In the genomic region with DNA sequence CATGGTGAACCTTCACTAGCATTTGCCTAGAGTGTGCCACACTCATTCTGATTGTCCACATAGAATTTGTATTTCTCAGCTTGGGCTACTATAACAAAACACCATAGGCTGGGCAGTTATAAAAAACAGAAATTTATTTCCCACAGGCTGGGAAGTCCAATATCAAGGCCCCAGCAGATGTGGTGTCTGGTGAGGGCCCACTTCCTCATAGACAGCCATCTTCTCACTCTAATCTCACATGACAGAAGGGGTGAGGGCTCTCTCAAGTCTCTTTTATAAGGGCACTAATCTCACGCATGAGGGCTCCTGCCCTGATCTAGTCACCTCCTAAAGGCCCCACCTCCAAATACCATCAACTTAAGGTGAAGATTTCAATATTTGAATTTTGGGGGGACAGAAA, we compare ENCODE assay signal across 35 cellular contexts. TPM values are rescaled to one million over a fixed set of nuclear protein-coding genes. Genes with fewer than 3 reads are reported as not detected.
"Had no signal": no experiment of that assay in that cellular context is flagged by ENCODE, and none has a peak within 500 bp of the region (broad histone marks: within the 10 kb centered on the region; RNA-seq: fewer than 3 reads in every experiment).

No MANE protein-coding gene starts in this region.

- H3K36me3 Mint-ChIP-seq: natural killer cell, type B pancreatic cell had no signal

- H3K27me3 Mint-ChIP-seq: type B pancreatic cell had no signal

- FAIRE-seq: endothelial cell of umbilical vein, islet of Langerhans had no signal

- DNase-seq: dermis blood vessel endothelial cell; effector memory CD4-positive, alpha-beta T cell; foreskin keratinocyte; glutamatergic neuron; heart right ventricle; hippocampal formation; left cardiac atrium; mesendoderm; midbrain; natural killer cell; occipital lobe; ovary; stimulated activated CD4-positive, alpha-beta T cell treated with anti-CD3 and anti-CD28 coated beads, Interleukin-12 subunit alpha, Interleukin-12 subunit beta, amount 100 ng/mL, for 4 hours; stimulated activated CD4-positive, alpha-beta T cell treated with anti-CD3 and anti-CD28 coated beads, Interleukin-1b, Interleukin-23, amount 100 ng/mL, for 48 hours; stimulated activated CD4-positive, alpha-beta T cell treated with anti-CD3 and anti-CD28 coated beads, Interleukin-4, amount 100 ng/mL, for 1 hour; stimulated activated CD8-positive, alpha-beta memory T cell treated with anti-CD3 and anti-CD28 coated beads, Interleukin-4, amount 100 ng/mL, for 48 hours; stimulated activated naive CD4-positive, alpha-beta T cell; stomach; thyroid gland had no signal

- H3K27ac Mint-ChIP-seq: natural killer cell, type B pancreatic cell had no signal

- H3K4me2 ChIP-seq: smooth muscle cell had no signal

- H3K4me3 Mint-ChIP-seq: natural killer cell, type B pancreatic cell had no signal

- H3K4me1 Mint-ChIP-seq: natural killer cell had no signal

- ATAC-seq: foreskin keratinocyte, gastroesophageal sphincter, heart right ventricle, left cardiac atrium, left lung, natural killer cell, sciatic nerve had no signal

- H3K4me1 ChIP-seq: esophagus muscularis mucosa, foreskin keratinocyte, gastroesophageal sphincter, heart right ventricle, left lung, prostate gland, right atrium auricular region, stomach, thyroid gland had no signal

- H3K36me3 ChIP-seq: esophagus muscularis mucosa, gastroesophageal sphincter, heart right ventricle, left lung, ovary, prostate gland, right atrium auricular region, stomach, thyroid gland had no signal

- H3K9me3 Mint-ChIP-seq: natural killer cell, type B pancreatic cell had no signal

- H3K27me3 ChIP-seq: left lung, ovary, right atrium auricular region, stomach, thyroid gland had no signal

- H3K9me3 ChIP-seq: esophagus muscularis mucosa, gastroesophageal sphincter, heart right ventricle, left lung, ovary, prostate gland, right atrium auricular region, stomach, thyroid gland had no signal

- H3K27ac ChIP-seq: coronary artery, esophagus muscularis mucosa, foreskin keratinocyte, gastroesophageal sphincter, heart right ventricle, left lung, ovary, prostate gland, right atrium auricular region, stomach, thyroid gland had no signal

- H3K4me3 ChIP-seq: coronary artery, esophagus muscularis mucosa, gastroesophageal sphincter, heart right ventricle, left lung, ovary, prostate gland, right atrium auricular region, smooth muscle cell, stomach, thyroid gland had no signal

RNA-seq across cellular contexts. Expression of gene LRRC63, which starts 53.6 kb away (rescaled TPM):
- total RNA-seq: dermis blood vessel endothelial cell, endothelial cell of umbilical vein, epithelial cell of proximal tubule, foreskin keratinocyte, gastroesophageal sphincter, lower leg skin, right atrium auricular region, smooth muscle cell had no signal
- polyA plus RNA-seq: fibroblast of lung, neural cell, stomach, urinary bladder had no signal
